Comparison of ENCODE assay signal across 14 cellular contexts in the genomic region with DNA sequence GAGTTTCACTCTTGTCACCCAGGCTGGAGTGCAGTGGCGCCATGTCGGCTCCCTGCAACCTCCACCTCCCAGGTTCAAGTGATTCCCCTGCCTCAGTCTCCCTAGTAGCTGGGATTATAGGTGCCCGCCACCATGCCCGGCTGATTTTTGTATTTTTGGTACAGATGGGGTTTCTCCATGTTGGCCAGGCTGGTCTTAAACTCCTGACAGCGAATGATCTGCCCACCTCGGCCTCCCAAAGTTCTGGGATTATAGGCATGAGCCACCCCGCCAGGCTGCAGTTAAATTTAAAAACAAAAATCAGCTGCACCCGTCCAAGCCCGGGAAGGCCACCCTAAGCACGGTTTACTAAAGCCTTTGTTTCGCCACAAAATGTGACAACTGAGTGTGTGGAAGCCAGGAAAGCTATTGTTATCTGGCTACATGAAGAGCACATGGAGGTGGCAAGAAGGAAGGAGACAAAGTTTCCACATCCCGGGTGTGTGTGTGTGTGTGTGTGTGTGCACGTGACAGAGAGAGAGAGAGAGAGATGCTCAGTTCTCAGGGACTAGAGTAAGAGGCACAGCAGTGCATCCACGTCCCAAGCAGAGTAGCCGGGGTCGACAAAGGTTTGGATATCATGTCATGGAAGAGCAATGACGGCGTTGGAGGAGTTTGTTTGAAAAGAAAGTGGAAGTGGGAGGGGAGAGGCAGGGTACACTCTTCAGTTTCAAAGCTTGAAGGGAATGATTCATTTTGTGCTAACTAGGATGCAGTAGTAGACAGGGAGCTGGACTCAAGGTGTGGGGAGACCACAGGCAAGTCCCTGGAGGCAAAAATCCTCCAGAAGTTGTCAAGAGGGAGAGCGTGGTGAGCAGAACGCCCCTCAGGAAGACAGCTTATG. TPM values are rescaled to one million over a fixed set of nuclear protein-coding genes. Genes with fewer than 3 reads are reported as not detected.
A peak's percentile ranks its signal among the peaks of the same experiment; 100 is the strongest.
DNase-seq lines count a peak whose midpoint lies in the region; ATAC-seq and TF ChIP-seq lines count a peak whose summit lies in the region.
"Had no signal": no experiment of that assay in that cellular context is flagged by ENCODE, and none has a peak within 500 bp of the region (broad histone marks: within the 10 kb centered on the region; RNA-seq: fewer than 3 reads in every experiment).

No MANE protein-coding gene starts in this region.

- no peak for TF ChIP-seq CTCF in osteoblast (IDR thresholded peaks at IDR 0.05; ENCODE audit: extremely low read depth, low read depth, low read length)

- no peak for DNase-seq in CD4-positive, CD25-positive, alpha-beta regulatory T cell
- no peak for DNase-seq in activated T-cell treated with anti-CD3 and anti-CD28 coated beads, Interleukin-2, amount 50 U/mL, for 72 hours
- peak; percentile 57 for DNase-seq in mesenteric fat pad (ENCODE audit: low spot score)
- no peak for DNase-seq in osteoblast (ENCODE audit: insufficient read length, low spot score, missing footprints)
- no peak for DNase-seq in NCI-H1105 treated with DMSO at 0.1 percent for 48 hours (lab: John Stamatoyannopoulos, UW)
- no peak for DNase-seq in activated gamma-delta T cell (lab: John Stamatoyannopoulos, UW)
- DNase-seq: stimulated activated CD4-positive, alpha-beta T cell treated with anti-CD3 and anti-CD28 coated beads, Interleukin-1b, Interleukin-23, amount 100 ng/mL, for 48 hours had no signal

- ATAC-seq in CD4-positive, CD25-positive, alpha-beta regulatory T cell (ENCODE audit: low read depth in 2 of 2) = no peak
- peak in 1 of 2 donors; percentile 16 for ATAC-seq in activated T-cell treated with anti-CD3 and anti-CD28 coated beads, Interleukin-2, amount 50 U/mL, for 72 hours (replicated peaks in 1 of 2)
- ATAC-seq in HG02642 (IDR thresholded peaks at IDR 0.05; ENCODE audit: poor library complexity, unreplicated experiment) = no peak

- H3K4me1 ChIP-seq in CD4-positive, CD25-positive, alpha-beta regulatory T cell (ENCODE audit: control insufficient read depth, insufficient read depth, low read length, poor library complexity, severe bottlenecking) = peaks cover 100% of the 10 kb centered on the region
- no peaks in the 10 kb centered on the region for H3K4me1 ChIP-seq in osteoblast (ENCODE audit: insufficient read depth, low read length)
- H3K4me1 ChIP-seq: HAP-1 had no signal

- peaks cover 13% of the 10 kb centered on the region for H3K36me3 ChIP-seq in CD4-positive, CD25-positive, alpha-beta regulatory T cell (ENCODE audit: control insufficient read depth, insufficient read depth, low read length)
- H3K36me3 ChIP-seq in KOPT-K1 (ENCODE audit: insufficient read depth, low read length) (peaks cover 62% of the 10 kb centered on the region), osteoblast (ENCODE audit: insufficient read depth, low read length) (no peaks in the 10 kb centered on the region)
- H3K36me3 ChIP-seq: HAP-1, neural progenitor cell had no signal

- peak overlapping the region; percentile 89 for H3K27ac ChIP-seq in CD4-positive, CD25-positive, alpha-beta regulatory T cell (ENCODE audit: insufficient read depth, low read length, poor library complexity, severe bottlenecking)
- H3K27ac ChIP-seq in KOPT-K1 (ENCODE audit: low read depth, low read length, poor library complexity, severe bottlenecking) = peak overlapping the region; percentile 60
- H3K27ac ChIP-seq in osteoblast (ENCODE audit: low read depth, low read length) = no peak overlapping the region
- H3K27ac ChIP-seq: C4-2B, neural progenitor cell had no signal

- peak overlapping the region; percentile 95 to 100 (median 98) for H3K27ac Mint-ChIP-seq in CD4-positive, CD25-positive, alpha-beta regulatory T cell
- H3K27ac Mint-ChIP-seq in activated T-cell treated with anti-CD3 and anti-CD28 coated beads, Interleukin-2, amount 50 U/mL, for 72 hours = peak overlapping the region; percentile 13
- H3K27ac Mint-ChIP-seq: neural progenitor cell had no signal

- H3K36me3 Mint-ChIP-seq in CD4-positive, CD25-positive, alpha-beta regulatory T cell = peaks cover 41% of the 10 kb centered on the region
- H3K36me3 Mint-ChIP-seq in activated T-cell treated with anti-CD3 and anti-CD28 coated beads, Interleukin-2, amount 50 U/mL, for 72 hours (ENCODE audit: insufficient read depth in 2 of 2) = peaks cover 7 to 25% of the 10 kb centered on the region in 2 donors
- H3K36me3 Mint-ChIP-seq: neural progenitor cell had no signal

- H3K4me3 Mint-ChIP-seq in CD4-positive, CD25-positive, alpha-beta regulatory T cell = peak overlapping the region; percentile 81 to 94 (median 86)
- peak overlapping the region; percentile 84 to 93 for H3K4me3 Mint-ChIP-seq in activated T-cell treated with anti-CD3 and anti-CD28 coated beads, Interleukin-2, amount 50 U/mL, for 72 hours
- H3K4me3 Mint-ChIP-seq: neural progenitor cell had no signal

- H4K20me1 ChIP-seq in osteoblast (ENCODE audit: insufficient read depth, low read length) = no peaks in the 10 kb centered on the region

- H3K4me1 Mint-ChIP-seq in CD4-positive, CD25-positive, alpha-beta regulatory T cell = peaks cover 0 to 71% (median 43%) of the 10 kb centered on the region in 4 donors
- peaks cover 66% of the 10 kb centered on the region for H3K4me1 Mint-ChIP-seq in activated T-cell treated with anti-CD3 and anti-CD28 coated beads, Interleukin-2, amount 50 U/mL, for 72 hours (ENCODE audit: low read depth)

- H2AFZ ChIP-seq in osteoblast (ENCODE audit: low read length) = no peak overlapping the region
- H2AFZ ChIP-seq: neural progenitor cell had no signal

- no peaks in the 10 kb centered on the region for H3K9me3 Mint-ChIP-seq in CD4-positive, CD25-positive, alpha-beta regulatory T cell
- no peaks in the 10 kb centered on the region for H3K9me3 Mint-ChIP-seq in activated T-cell treated with anti-CD3 and anti-CD28 coated beads, Interleukin-2, amount 50 U/mL, for 72 hours
- H3K9me3 Mint-ChIP-seq: neural progenitor cell had no signal

- no peaks in the 10 kb centered on the region for H3K79me2 ChIP-seq in osteoblast (ENCODE audit: insufficient read depth, low read length)

- no peak overlapping the region for H3K4me2 ChIP-seq in osteoblast (ENCODE audit: insufficient read depth, low read length)
- H3K4me2 ChIP-seq: neural progenitor cell had no signal

- H3K9me3 ChIP-seq in CD4-positive, CD25-positive, alpha-beta regulatory T cell (ENCODE audit: control insufficient read depth in 2 of 2, low read length in 2 of 2) = no peaks in the 10 kb centered on the region
- H3K9me3 ChIP-seq in KOPT-K1 (ENCODE audit: insufficient read depth, low read length, poor library complexity, severe bottlenecking) (no peaks in the 10 kb centered on the region), osteoblast (ENCODE audit: low read depth, low read length) (no peaks in the 10 kb centered on the region)
- H3K9me3 ChIP-seq: HAP-1 had no signal

- peak overlapping the region; percentile 74 for H3K4me3 ChIP-seq in CD4-positive, CD25-positive, alpha-beta regulatory T cell (ENCODE audit: low read depth, low read length)
- no peak overlapping the region for H3K4me3 ChIP-seq in osteoblast (ENCODE audit: insufficient read depth, low read length)
- H3K4me3 ChIP-seq: HAP-1, neural progenitor cell had no signal

- H3K27me3 ChIP-seq in CD4-positive, CD25-positive, alpha-beta regulatory T cell (ENCODE audit: control insufficient read depth, insufficient read depth, low read length) = no peaks in the 10 kb centered on the region
- no peaks in the 10 kb centered on the region for H3K27me3 ChIP-seq in osteoblast (ENCODE audit: insufficient read depth, low read length)

- peaks cover 5% of the 10 kb centered on the region for H3K27me3 Mint-ChIP-seq in CD4-positive, CD25-positive, alpha-beta regulatory T cell
- H3K27me3 Mint-ChIP-seq in activated T-cell treated with anti-CD3 and anti-CD28 coated beads, Interleukin-2, amount 50 U/mL, for 72 hours (ENCODE audit: low read depth) = no peaks in the 10 kb centered on the region

RNA-seq across cellular contexts. Expression of a gene that starts 20.1 kb away (rescaled TPM):
- 278 TPM for total RNA-seq in CD4-positive, CD25-positive, alpha-beta regulatory T cell
- polyA plus RNA-seq in CD4-positive, CD25-positive, alpha-beta regulatory T cell = 10 to 100 TPM; 56.9 to 79.8 (median 69.0) TPM
- total RNA-seq in activated T-cell treated with anti-CD3 and anti-CD28 coated beads, Interleukin-2, amount 50 U/mL, for 72 hours = 10 to 100 TPM; 64.8 to 69.3 TPM
- total RNA-seq in mesenteric fat pad (28.8 TPM), osteoblast (under 0.01 TPM in 2 replicates)

RNA-seq across cellular contexts. Expression of a gene that starts 47.7 kb away (rescaled TPM):
- not detected for total RNA-seq in CD4-positive, CD25-positive, alpha-beta regulatory T cell
- polyA plus RNA-seq in CD4-positive, CD25-positive, alpha-beta regulatory T cell = not detected
- not detected for total RNA-seq in activated T-cell treated with anti-CD3 and anti-CD28 coated beads, Interleukin-2, amount 50 U/mL, for 72 hours
- total RNA-seq in mesenteric fat pad (not detected), osteoblast (not detected in 2 replicates)
- total RNA-seq: fibroblast of lung, SK-MEL-5 had no signal
- polyA plus RNA-seq: fibroblast of lung had no signal

Comparison
In these comparisons a context has a peak if more than half of its experiments do, and no peak if none do; other contexts are left out.
1. RNA of a gene that starts 20.1 kb away (total RNA-seq): 278 TPM in CD4-positive, CD25-positive, alpha-beta regulatory T cell (single experiment), 64.8 to 69.3 TPM in activated T-cell treated with anti-CD3 and anti-CD28 coated beads, Interleukin-2, amount 50 U/mL, for 72 hours and 28.8 TPM in mesenteric fat pad (single experiment); under 0.01 TPM in osteoblast; every median in the first group is over 10 times any median in the second.